10 cellular contexts compared by ENCODE assay signal in the genomic region with DNA sequence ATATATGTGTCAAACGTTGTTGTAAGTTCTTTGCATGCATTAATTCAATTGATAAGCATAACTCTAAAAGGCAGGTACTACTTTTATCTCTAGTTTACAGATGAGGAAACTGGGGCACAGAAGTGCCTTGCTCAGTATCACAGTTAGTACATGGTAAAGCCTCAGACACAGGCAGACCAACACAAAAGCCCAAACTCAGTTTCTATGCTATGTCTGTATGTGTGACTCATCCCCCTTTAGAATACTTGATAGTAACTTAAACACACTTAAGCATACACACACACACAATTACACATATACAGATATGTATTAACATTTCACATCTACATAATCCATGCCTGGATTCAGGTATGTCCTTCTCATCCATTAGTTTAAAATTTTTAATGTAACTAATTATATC.
DNase-seq lines count a peak whose midpoint lies in the region; ATAC-seq and TF ChIP-seq lines count a peak whose summit lies in the region.
"Had no signal": no experiment of that assay in that cellular context is flagged by ENCODE, and none has a peak within 500 bp of the region (broad histone marks: within the 10 kb centered on the region; RNA-seq: fewer than 3 reads in every experiment).

No MANE protein-coding gene starts in this region.

- H3K9me3 Mint-ChIP-seq in activated T-helper 1 cell treated with anti-CD3 and anti-CD28 coated beads, Interleukin-12 subunit alpha, Interleukin-12 subunit beta, Interleukin-2, Interleukin-4 antibody, amounts not matched to agents 30 ng/mL and 10 ng/mL and 1 ng/mL, durations not matched to agents 14 hours and 24 hours and 36 hours: peaks cover 4% of the 10 kb centered on the region
- H3K9me3 Mint-ChIP-seq: IgD-negative memory B cell had no signal

- intact Hi-C loops in activated T-helper 1 cell treated with anti-CD3 and anti-CD28 coated beads, Interleukin-12 subunit alpha, Interleukin-12 subunit beta, Interleukin-2, Interleukin-4 antibody, amounts not matched to agents 30 ng/mL and 10 ng/mL and 1 ng/mL, durations not matched to agents 14 hours and 24 hours and 36 hours (cut with micrococcal nuclease): loop anchor here (2.0 to 5.0 kb wide), 5 partner anchors 88 to 930 kb away; a partner anchor contains a TSS
- intact Hi-C loops in right lobe of liver (cut with DNase I): no loop called here

- WGBS in right lobe of liver (ENCODE audit: insufficient coverage, low coverage, low lambda C conversion rate, missing lambda C conversion rate): 53% methylated on average over 1 of the region's 1 CpG

- no peaks in the 10 kb centered on the region for H3K36me3 ChIP-seq in right lobe of liver

- H3K36me3 Mint-ChIP-seq in activated T-helper 1 cell treated with anti-CD3 and anti-CD28 coated beads, Interleukin-12 subunit alpha, Interleukin-12 subunit beta, Interleukin-2, Interleukin-4 antibody, amounts not matched to agents 30 ng/mL and 10 ng/mL and 1 ng/mL, durations not matched to agents 14 hours and 24 hours and 36 hours (ENCODE audit: low read depth): peaks cover 11% of the 10 kb centered on the region
- H3K36me3 Mint-ChIP-seq: IgD-negative memory B cell had no signal

- peak overlapping the region; percentile 53 for H3K27ac Mint-ChIP-seq in activated T-helper 1 cell treated with anti-CD3 and anti-CD28 coated beads, Interleukin-12 subunit alpha, Interleukin-12 subunit beta, Interleukin-2, Interleukin-4 antibody, amounts not matched to agents 30 ng/mL and 10 ng/mL and 1 ng/mL, durations not matched to agents 14 hours and 24 hours and 36 hours
- H3K27ac Mint-ChIP-seq: IgD-negative memory B cell had no signal

- no peaks in the 10 kb centered on the region for H3K27me3 Mint-ChIP-seq in activated T-helper 1 cell treated with anti-CD3 and anti-CD28 coated beads, Interleukin-12 subunit alpha, Interleukin-12 subunit beta, Interleukin-2, Interleukin-4 antibody, amounts not matched to agents 30 ng/mL and 10 ng/mL and 1 ng/mL, durations not matched to agents 14 hours and 24 hours and 36 hours (ENCODE audit: insufficient read depth)
- H3K27me3 Mint-ChIP-seq: IgD-negative memory B cell had no signal

- TF ChIP-seq CTCF in right lobe of liver (IDR thresholded peaks at IDR 0.05): no peak
- TF ChIP-seq CTCF in GM10266 (IDR thresholded peaks at IDR 0.05; ENCODE audit: control insufficient read depth, insufficient read depth, low read depth, missing control alignments): no peak

- TF ChIP-seq POLR2A in right lobe of liver (IDR thresholded peaks at IDR 0.05): no peak

- peaks cover 40% of the 10 kb centered on the region for H3K4me1 Mint-ChIP-seq in activated T-helper 1 cell treated with anti-CD3 and anti-CD28 coated beads, Interleukin-12 subunit alpha, Interleukin-12 subunit beta, Interleukin-2, Interleukin-4 antibody, amounts not matched to agents 30 ng/mL and 10 ng/mL and 1 ng/mL, durations not matched to agents 14 hours and 24 hours and 36 hours (ENCODE audit: low read depth)

- peak overlapping the region in 2 of 3 donors; percentile 1 to 4 for H3K27ac ChIP-seq in right lobe of liver

- no peaks in the 10 kb centered on the region for H3K9me3 ChIP-seq in right lobe of liver

- ATAC-seq in HG02852 (IDR thresholded peaks at IDR 0.05; ENCODE audit: unreplicated experiment) (peak; percentile 37), right lobe of liver (peak in 1 of 4 donors; percentile 11)

- no peak overlapping the region for H3K4me3 ChIP-seq in right lobe of liver

- H3K4me1 ChIP-seq in right lobe of liver: peaks cover 0 to 15% (median 0%) of the 10 kb centered on the region in 4 donors

- H3K4me3 Mint-ChIP-seq in activated T-helper 1 cell treated with anti-CD3 and anti-CD28 coated beads, Interleukin-12 subunit alpha, Interleukin-12 subunit beta, Interleukin-2, Interleukin-4 antibody, amounts not matched to agents 30 ng/mL and 10 ng/mL and 1 ng/mL, durations not matched to agents 14 hours and 24 hours and 36 hours: no peak overlapping the region
- H3K4me3 Mint-ChIP-seq: IgD-negative memory B cell had no signal

- H3K27me3 ChIP-seq in right lobe of liver: no peaks in the 10 kb centered on the region

- DNase-seq in Daoy (ENCODE audit: low read depth) (peak; percentile 59), right lobe of liver (no peak), 8988T (no peak), middle frontal gyrus (ENCODE audit: extremely low spot score, low spot score) (no peak), globus pallidus (ENCODE audit: low spot score) (no peak), GM10266 (ENCODE audit: extremely low spot score) (no peak)
- DNase-seq in activated T-helper 1 cell treated with anti-CD3 and anti-CD28 coated beads, Interleukin-12 subunit alpha, Interleukin-12 subunit beta, Interleukin-2, Interleukin-4 antibody, amounts not matched to agents 30 ng/mL and 10 ng/mL and 1 ng/mL, durations not matched to agents 14 hours and 24 hours and 36 hours (ENCODE audit: low spot score): no peak
- DNase-seq: activated CD8-positive, alpha-beta memory T cell treated with anti-CD3 and anti-CD28 coated beads for 24 hours had no signal
